Comparison of ENCODE assay signal across 8 cellular contexts in genomic region chr1:3297756-3298155, GRCh38.
"Had no signal": no experiment of that assay in that cellular context is flagged by ENCODE, and none has a peak within 500 bp of the region (broad histone marks: within the 10 kb centered on the region; RNA-seq: fewer than 3 reads in every experiment).

No MANE protein-coding gene starts in this region.

- H3K27ac Mint-ChIP-seq: GM23338 had no signal

- FAIRE-seq: H1, HTR-8/SVneo, K562 had no signal

- H3K4me1 Mint-ChIP-seq: GM23338 had no signal

- H3K4me3 ChIP-seq: GM23338, HAP-1, K562 had no signal

- DNase-seq: H7, IMR-90 had no signal

- H3K4me3 Mint-ChIP-seq: GM23338 had no signal

- H3K9me3 ChIP-seq: HAP-1 had no signal

- H3K36me3 ChIP-seq: HAP-1 had no signal

- H3K9me3 Mint-ChIP-seq: GM23338 had no signal

- H3K4me1 ChIP-seq: HAP-1 had no signal

- ATAC-seq: GM23338, HCT116, K562 had no signal
